ENCODE assay signal across 19 cellular contexts in genomic region chr1:19406680-19407079, GRCh38.
DNase-seq lines count a peak whose midpoint lies in the region; ATAC-seq and TF ChIP-seq lines count a peak whose summit lies in the region.
"Had no signal": no experiment of that assay in that cellular context is flagged by ENCODE, and none has a peak within 500 bp of the region (broad histone marks: within the 10 kb centered on the region; RNA-seq: fewer than 3 reads in every experiment).

No MANE protein-coding gene starts in this region.

- DNase-seq in activated T-cell treated with anti-CD3 and anti-CD28 coated beads, Interleukin-2, amount 50 U/mL, for 24 hours, result no peak
- DNase-seq in activated T-cell treated with anti-CD3 and anti-CD28 coated beads, Interleukin-2, amount 50 U/mL, for 72 hours, result no peak
- DNase-seq in hepatocyte (ENCODE audit: low spot score) (no peak), midbrain (lab: John Stamatoyannopoulos, UW) (no peak)
- no peak for DNase-seq in activated T-helper 1 cell treated with anti-CD3 and anti-CD28 coated beads, Interleukin-12 subunit alpha, Interleukin-12 subunit beta, Interleukin-2, Interleukin-4 antibody, amounts not matched to agents 30 ng/mL and 10 ng/mL and 1 ng/mL, durations not matched to agents 14 hours and 24 hours and 36 hours (ENCODE audit: low spot score)
- DNase-seq: 8988T; activated CD8-positive, alpha-beta memory T cell treated with anti-CD3 and anti-CD28 coated beads, Interleukin-2, amount 50 U/mL, for 48 hours; activated naive CD4-positive, alpha-beta T cell treated with anti-CD3 and anti-CD28 coated beads, Interleukin-2, amount 10 ng/mL, durations not matched to agents 7 days and 5 days; effector memory CD4-positive, alpha-beta T cell; NCI-H526 treated with DMSO at 0.1 percent for 48 hours; small intestine; stimulated activated CD4-positive, alpha-beta T cell treated with anti-CD3 and anti-CD28 coated beads, Interleukin-4, amount 100 ng/mL, for 24 hours; T-helper 9 cell; thyroid gland had no signal

- H3K36me3 Mint-ChIP-seq in activated T-cell treated with anti-CD3 and anti-CD28 coated beads, Interleukin-2, amount 50 U/mL, for 24 hours (ENCODE audit: low read depth), result peaks cover 77% of the 10 kb centered on the region
- H3K36me3 Mint-ChIP-seq in activated T-cell treated with anti-CD3 and anti-CD28 coated beads, Interleukin-2, amount 50 U/mL, for 72 hours (ENCODE audit: insufficient read depth in 2 of 2), result peaks cover 0 to 4% of the 10 kb centered on the region in 2 donors
- peaks cover 58% of the 10 kb centered on the region for H3K36me3 Mint-ChIP-seq in activated T-helper 17 cell treated with anti-CD3 and anti-CD28 coated beads, Interleukin-2, amount 50 U/mL, for 72 hours (ENCODE audit: low read depth)
- peaks cover 6% of the 10 kb centered on the region for H3K36me3 Mint-ChIP-seq in activated T-helper 1 cell treated with anti-CD3 and anti-CD28 coated beads, Interleukin-12 subunit alpha, Interleukin-12 subunit beta, Interleukin-2, Interleukin-4 antibody, amounts not matched to agents 30 ng/mL and 10 ng/mL and 1 ng/mL, durations not matched to agents 14 hours and 24 hours and 36 hours (ENCODE audit: low read depth)

- H3K9me2 ChIP-seq in hepatocyte (replicated peaks; ENCODE audit: insufficient read depth), result no peaks in the 10 kb centered on the region

- WGBS in hepatocyte (ENCODE audit: low lambda C conversion rate, missing lambda C conversion rate), result 94% methylated on average over 5 of the region's 5 CpGs
- 92% methylated on average over 5 of the region's 5 CpGs for WGBS in thymus

- H2AFZ ChIP-seq in hepatocyte, result no peak overlapping the region
- H2AFZ ChIP-seq: parathyroid adenoma had no signal

- H3K27ac ChIP-seq in hepatocyte, result peak overlapping the region; percentile 11
- H3K27ac ChIP-seq in thymus (ENCODE audit: low read depth), result peak overlapping the region; percentile 55
- H3K27ac ChIP-seq: C4-2B, parathyroid adenoma, thyroid gland had no signal

- H3K27me3 ChIP-seq in hepatocyte (no peaks in the 10 kb centered on the region), thymus (ENCODE audit: control insufficient read depth, insufficient read depth) (no peaks in the 10 kb centered on the region)
- H3K27me3 ChIP-seq: thyroid gland had no signal

- H3K27me3 Mint-ChIP-seq in activated T-cell treated with anti-CD3 and anti-CD28 coated beads, Interleukin-2, amount 50 U/mL, for 24 hours, result no peaks in the 10 kb centered on the region
- H3K27me3 Mint-ChIP-seq in activated T-cell treated with anti-CD3 and anti-CD28 coated beads, Interleukin-2, amount 50 U/mL, for 72 hours (ENCODE audit: low read depth), result no peaks in the 10 kb centered on the region
- no peaks in the 10 kb centered on the region for H3K27me3 Mint-ChIP-seq in activated T-helper 17 cell treated with anti-CD3 and anti-CD28 coated beads, Interleukin-2, amount 50 U/mL, for 72 hours
- H3K27me3 Mint-ChIP-seq in activated T-helper 1 cell treated with anti-CD3 and anti-CD28 coated beads, Interleukin-12 subunit alpha, Interleukin-12 subunit beta, Interleukin-2, Interleukin-4 antibody, amounts not matched to agents 30 ng/mL and 10 ng/mL and 1 ng/mL, durations not matched to agents 14 hours and 24 hours and 36 hours (ENCODE audit: insufficient read depth), result no peaks in the 10 kb centered on the region
- H3K27me3 Mint-ChIP-seq: activated naive CD4-positive, alpha-beta T cell treated with anti-CD3 and anti-CD28 coated beads, Interleukin-2, amount 10 ng/mL, durations not matched to agents 7 days and 5 days had no signal

- TF ChIP-seq CTCF in hepatocyte (IDR thresholded peaks at IDR 0.05; ENCODE audit: poor library complexity), result no peak

- no peak for ATAC-seq in activated T-cell treated with anti-CD3 and anti-CD28 coated beads, Interleukin-2, amount 50 U/mL, for 72 hours (replicated peaks in 1 of 2)
- ATAC-seq in activated T-helper 17 cell treated with anti-CD3 and anti-CD28 coated beads, Interleukin-2, amount 50 U/mL, for 72 hours (replicated peaks), result no peak
- no peak for ATAC-seq in HG03571 (IDR thresholded peaks at IDR 0.05; ENCODE audit: unreplicated experiment)

- H3K4me2 ChIP-seq in hepatocyte, result no peak overlapping the region

- intact Hi-C loops in activated T-helper 1 cell treated with anti-CD3 and anti-CD28 coated beads, Interleukin-12 subunit alpha, Interleukin-12 subunit beta, Interleukin-2, Interleukin-4 antibody, amounts not matched to agents 30 ng/mL and 10 ng/mL and 1 ng/mL, durations not matched to agents 14 hours and 24 hours and 36 hours (cut with micrococcal nuclease), result no loop called here

- no peaks in the 10 kb centered on the region for H3K36me3 ChIP-seq in hepatocyte (replicated peaks; ENCODE audit: insufficient read depth, low read depth)
- no peaks in the 10 kb centered on the region for H3K36me3 ChIP-seq in thymus (ENCODE audit: control insufficient read depth, insufficient read depth)
- H3K36me3 ChIP-seq: thyroid gland had no signal

- no peaks in the 10 kb centered on the region for H3K9me3 Mint-ChIP-seq in activated T-cell treated with anti-CD3 and anti-CD28 coated beads, Interleukin-2, amount 50 U/mL, for 24 hours
- no peaks in the 10 kb centered on the region for H3K9me3 Mint-ChIP-seq in activated T-cell treated with anti-CD3 and anti-CD28 coated beads, Interleukin-2, amount 50 U/mL, for 72 hours
- H3K9me3 Mint-ChIP-seq in activated T-helper 17 cell treated with anti-CD3 and anti-CD28 coated beads, Interleukin-2, amount 50 U/mL, for 72 hours, result no peaks in the 10 kb centered on the region
- H3K9me3 Mint-ChIP-seq in activated T-helper 1 cell treated with anti-CD3 and anti-CD28 coated beads, Interleukin-12 subunit alpha, Interleukin-12 subunit beta, Interleukin-2, Interleukin-4 antibody, amounts not matched to agents 30 ng/mL and 10 ng/mL and 1 ng/mL, durations not matched to agents 14 hours and 24 hours and 36 hours, result no peaks in the 10 kb centered on the region
- H3K9me3 Mint-ChIP-seq: activated naive CD4-positive, alpha-beta T cell treated with anti-CD3 and anti-CD28 coated beads, Interleukin-2, amount 10 ng/mL, durations not matched to agents 7 days and 5 days had no signal

- H3K4me1 Mint-ChIP-seq in activated T-cell treated with anti-CD3 and anti-CD28 coated beads, Interleukin-2, amount 50 U/mL, for 24 hours (ENCODE audit: low read depth), result peaks cover 88% of the 10 kb centered on the region
- H3K4me1 Mint-ChIP-seq in activated T-cell treated with anti-CD3 and anti-CD28 coated beads, Interleukin-2, amount 50 U/mL, for 72 hours (ENCODE audit: low read depth), result peaks cover 77% of the 10 kb centered on the region
- H3K4me1 Mint-ChIP-seq in activated T-helper 17 cell treated with anti-CD3 and anti-CD28 coated beads, Interleukin-2, amount 50 U/mL, for 72 hours, result peaks cover 46% of the 10 kb centered on the region
- H3K4me1 Mint-ChIP-seq in activated T-helper 1 cell treated with anti-CD3 and anti-CD28 coated beads, Interleukin-12 subunit alpha, Interleukin-12 subunit beta, Interleukin-2, Interleukin-4 antibody, amounts not matched to agents 30 ng/mL and 10 ng/mL and 1 ng/mL, durations not matched to agents 14 hours and 24 hours and 36 hours (ENCODE audit: low read depth), result peaks cover 35% of the 10 kb centered on the region

- no peak overlapping the region for H3K4me3 Mint-ChIP-seq in activated T-cell treated with anti-CD3 and anti-CD28 coated beads, Interleukin-2, amount 50 U/mL, for 24 hours
- no peak overlapping the region for H3K4me3 Mint-ChIP-seq in activated T-cell treated with anti-CD3 and anti-CD28 coated beads, Interleukin-2, amount 50 U/mL, for 72 hours
- no peak overlapping the region for H3K4me3 Mint-ChIP-seq in activated T-helper 17 cell treated with anti-CD3 and anti-CD28 coated beads, Interleukin-2, amount 50 U/mL, for 72 hours
- H3K4me3 Mint-ChIP-seq in activated T-helper 1 cell treated with anti-CD3 and anti-CD28 coated beads, Interleukin-12 subunit alpha, Interleukin-12 subunit beta, Interleukin-2, Interleukin-4 antibody, amounts not matched to agents 30 ng/mL and 10 ng/mL and 1 ng/mL, durations not matched to agents 14 hours and 24 hours and 36 hours, result no peak overlapping the region
- H3K4me3 Mint-ChIP-seq: activated naive CD4-positive, alpha-beta T cell treated with anti-CD3 and anti-CD28 coated beads, Interleukin-2, amount 10 ng/mL, durations not matched to agents 7 days and 5 days had no signal

- peaks cover 39% of the 10 kb centered on the region for H4K20me1 ChIP-seq in hepatocyte (ENCODE audit: insufficient read depth, poor library complexity, severe bottlenecking)

- H3K79me2 ChIP-seq in hepatocyte, result peaks cover 85% of the 10 kb centered on the region

- H3K9me3 ChIP-seq in hepatocyte (ENCODE audit: low read depth) (no peaks in the 10 kb centered on the region), thymus (ENCODE audit: control insufficient read depth) (no peaks in the 10 kb centered on the region)
- H3K9me3 ChIP-seq: thyroid gland had no signal

- H3K4me3 ChIP-seq in hepatocyte (no peak overlapping the region), thymus (ENCODE audit: low read length) (no peak overlapping the region)
- H3K4me3 ChIP-seq: thyroid gland had no signal

- H3K4me1 ChIP-seq in hepatocyte (ENCODE audit: insufficient read depth) (peaks cover 6% of the 10 kb centered on the region), thymus (ENCODE audit: control insufficient read depth, insufficient read depth, low read length) (peaks cover 70% of the 10 kb centered on the region)
- H3K4me1 ChIP-seq: parathyroid adenoma had no signal

- peak overlapping the region; percentile 59 for H3K27ac Mint-ChIP-seq in activated T-cell treated with anti-CD3 and anti-CD28 coated beads, Interleukin-2, amount 50 U/mL, for 24 hours
- H3K27ac Mint-ChIP-seq in activated T-cell treated with anti-CD3 and anti-CD28 coated beads, Interleukin-2, amount 50 U/mL, for 72 hours, result no peak overlapping the region
- H3K27ac Mint-ChIP-seq in activated T-helper 17 cell treated with anti-CD3 and anti-CD28 coated beads, Interleukin-2, amount 50 U/mL, for 72 hours, result peak overlapping the region; percentile 73
- H3K27ac Mint-ChIP-seq in activated T-helper 1 cell treated with anti-CD3 and anti-CD28 coated beads, Interleukin-12 subunit alpha, Interleukin-12 subunit beta, Interleukin-2, Interleukin-4 antibody, amounts not matched to agents 30 ng/mL and 10 ng/mL and 1 ng/mL, durations not matched to agents 14 hours and 24 hours and 36 hours, result no peak overlapping the region

Comparison
In these comparisons a context has a peak if more than half of its experiments do, and no peak if none do; other contexts are left out.
1. H3K27ac Mint-ChIP-seq: peak in activated T-cell treated with anti-CD3 and anti-CD28 coated beads, Interleukin-2, amount 50 U/mL, for 24 hours (single experiment) and activated T-helper 17 cell treated with anti-CD3 and anti-CD28 coated beads, Interleukin-2, amount 50 U/mL, for 72 hours (single experiment); none in activated T-cell treated with anti-CD3 and anti-CD28 coated beads, Interleukin-2, amount 50 U/mL, for 72 hours (single experiment) and activated T-helper 1 cell treated with anti-CD3 and anti-CD28 coated beads, Interleukin-12 subunit alpha, Interleukin-12 subunit beta, Interleukin-2, Interleukin-4 antibody, amounts not matched to agents 30 ng/mL and 10 ng/mL and 1 ng/mL, durations not matched to agents 14 hours and 24 hours and 36 hours (single experiment).